Comparison of ENCODE assay signal across 8 cellular contexts in genomic region chr12:57845478-57846284, GRCh38. TPM values are rescaled to one million over a fixed set of nuclear protein-coding genes. Genes with fewer than 3 reads are reported as not detected.
DNase-seq lines count a peak whose midpoint lies in the region; ATAC-seq and TF ChIP-seq lines count a peak whose summit lies in the region.

No MANE protein-coding gene starts in this region.

- peaks cover 37% of the 10 kb centered on the region for H3K4me1 ChIP-seq in HUES48 (ENCODE audit: control insufficient read depth, insufficient read depth, low read length)
- peaks cover 37% of the 10 kb centered on the region; the same call in 1 of the 2 replicates for H3K4me1 ChIP-seq in iPS-20b (ENCODE audit: insufficient read depth, low read length)
- H3K4me1 ChIP-seq in skeletal muscle tissue (ENCODE audit: control insufficient read depth in 3 of 3, insufficient read depth in 3 of 3, low read length in 3 of 3), result peaks cover 57 to 76% (median 73%) of the 10 kb centered on the region in 3 donors

- BruUV-seq in MCF 10A (replicated peaks; lab: Mats Ljungman, UMichigan), result no TSS peak

- peak overlapping the region; percentile 81 for H3K4me3 Mint-ChIP-seq in MCF 10A (ENCODE audit: unreplicated experiment)

- H3K27me3 Mint-ChIP-seq in MCF 10A (ENCODE audit: insufficient read depth, unreplicated experiment), result no peaks in the 10 kb centered on the region

- intact Hi-C loops in MCF 10A (cut with micrococcal nuclease), result loop anchor here (2.0 kb wide), 2 partner anchors 19 to 43 kb away; no protein-coding TSS in a partner anchor

- no peak for TF ChIP-seq CTCF in MCF 10A (IDR thresholded peaks at IDR 0.05; ENCODE audit: unreplicated experiment)

- POLR2A ChIA-PET in MCF 10A (lab: Yijun Ruan, JAX), result interaction anchor here (0.5 to 9.5 kb wide), 19 partner anchors 9 to 96 kb away, joined by 3 to 167 read pairs (median 5); partner anchors contain the start of genes ATP23, CYP27B1 and TSFM

- peak overlapping the region; percentile 100 for H3K27ac ChIP-seq in HUES48 (ENCODE audit: low read depth, low read length)
- peak overlapping the region; percentile 92 for H3K27ac ChIP-seq in iPS-20b (ENCODE audit: low read length)
- H3K27ac ChIP-seq in skeletal muscle tissue (ENCODE audit: low read depth, low read length), result peak overlapping the region; percentile 100

- peak overlapping the region; percentile 69 for H3K27ac Mint-ChIP-seq in MCF 10A (ENCODE audit: low read depth, unreplicated experiment)

- CTCF ChIA-PET in MCF 10A (lab: Yijun Ruan, JAX), result interaction anchor here (0.6 to 8.9 kb wide), 10 partner anchors 10 to 1541 kb away, joined by 3 to 71 read pairs (median 4); partner anchors contain the start of gene TSPAN31

- no peaks in the 10 kb centered on the region for H3K9me3 Mint-ChIP-seq in MCF 10A (ENCODE audit: unreplicated experiment)

- no peaks in the 10 kb centered on the region; the same call in 1 of the 2 replicates for H3K27me3 ChIP-seq in HUES48 (ENCODE audit: control insufficient read depth, insufficient read depth, low read length)
- H3K27me3 ChIP-seq in iPS-20b (ENCODE audit: insufficient read depth, low read length), result peaks cover 4% of the 10 kb centered on the region
- no peaks in the 10 kb centered on the region for H3K27me3 ChIP-seq in skeletal muscle tissue (ENCODE audit: control insufficient read depth in 3 of 3, insufficient read depth in 3 of 3, low read length in 3 of 3)

- peaks cover 36% of the 10 kb centered on the region for H3K4me1 Mint-ChIP-seq in MCF 10A (ENCODE audit: insufficient read depth, unreplicated experiment)

- DNase-seq in COLO829 (ENCODE audit: low spot score), result peak; percentile 72
- peak; percentile 68 for DNase-seq in UCSD-AML1 (lab: John Stamatoyannopoulos, UW; ENCODE audit: unreplicated experiment)
- DNase-seq in MCF 10A (ENCODE audit: unreplicated experiment), result peak; percentile 56

- H3K9me3 ChIP-seq in HUES48 (ENCODE audit: control insufficient read depth, insufficient read depth, low read length) (no peaks in the 10 kb centered on the region), iPS-20b (ENCODE audit: insufficient read depth, low read depth, low read length) (no peaks in the 10 kb centered on the region), skeletal muscle tissue (ENCODE audit: control insufficient read depth in 3 of 3, low read length in 3 of 3) (no peaks in the 10 kb centered on the region)

- H3K9ac ChIP-seq in HUES48 (ENCODE audit: low read depth, low read length) (peak overlapping the region; percentile 98), iPS-20b (ENCODE audit: low read depth, low read length) (peak overlapping the region; percentile 94), skeletal muscle tissue (ENCODE audit: low read depth in 1 of 3, low read length in 3 of 3) (peak overlapping the region; percentile 99 to 100 (median 99))

- H3K36me3 ChIP-seq in HUES48 (ENCODE audit: control insufficient read depth, insufficient read depth, low read length) (no peaks in the 10 kb centered on the region), iPS-20b (ENCODE audit: insufficient read depth, low read depth, low read length) (no peaks in the 10 kb centered on the region), skeletal muscle tissue (ENCODE audit: control insufficient read depth in 3 of 3, insufficient read depth in 3 of 3, low read length in 3 of 3) (peaks cover 2 to 9% (median 2%) of the 10 kb centered on the region in 3 donors)

- peaks cover 20% of the 10 kb centered on the region for H3K36me3 Mint-ChIP-seq in MCF 10A (ENCODE audit: insufficient read depth, unreplicated experiment)

- ATAC-seq in GM21381 (IDR thresholded peaks at IDR 0.05; ENCODE audit: unreplicated experiment) (peak; percentile 23), GM18520 (IDR thresholded peaks at IDR 0.05; ENCODE audit: unreplicated experiment) (no peak)

- H3K4me3 ChIP-seq in HUES48 (ENCODE audit: low read depth, low read length) (peak overlapping the region; percentile 98), iPS-20b (ENCODE audit: low read length) (peak overlapping the region; percentile 94), skeletal muscle tissue (ENCODE audit: low read length in 3 of 3) (peak overlapping the region; percentile 92 to 99 (median 96))

RNA-seq across cellular contexts. Expression of gene CTDSP2, which starts 0.8 kb away (rescaled TPM):
- total RNA-seq in MCF 10A (2022), result 73.4 and 76.5 TPM in 2 replicates
- 51.1 TPM for total RNA-seq in skeletal muscle tissue

RNA-seq across cellular contexts. Expression of gene AVIL, which starts 27.1 kb away (rescaled TPM):
- 1.7 and 1.9 TPM in 2 replicates for total RNA-seq in MCF 10A (2022)
- 3.1 TPM for total RNA-seq in skeletal muscle tissue
